ENCODE assay signal across 1 cellular context in genomic region chr15:88218557-88219214, GRCh38.
TF ChIP-seq lines count a peak whose summit lies in the region.

No MANE protein-coding gene starts in this region.

TF ChIP-seq in WTC11, 78 proteins besides CTCF, POLR2A, EP300 and RAD21 (continued from another document):
- no peak for TF ChIP-seq ZNF512 (CRISPR knock-in tag; IDR thresholded peaks at IDR 0.05; ENCODE audit: borderline replicate concordance)
- no peak for TF ChIP-seq GTF2I (CRISPR knock-in tag; conservative IDR thresholded peaks at IDR 0.05)
- TF ChIP-seq TEAD4 (CRISPR knock-in tag; IDR thresholded peaks at IDR 0.05): no peak
- TF ChIP-seq FOXK1 (CRISPR knock-in tag; IDR thresholded peaks at IDR 0.05): no peak
- TF ChIP-seq E2F5 (CRISPR knock-in tag; IDR thresholded peaks at IDR 0.05): no peak
- TF ChIP-seq HMGA2 (CRISPR knock-in tag; IDR thresholded peaks at IDR 0.05): no peak
- TF ChIP-seq NFYB (CRISPR knock-in tag; conservative IDR thresholded peaks at IDR 0.05; ENCODE audit: low read depth): no peak
